ENCODE assay signal across 9 cellular contexts in genomic region chr10:36534471-36535002, GRCh38.
DNase-seq lines count a peak whose midpoint lies in the region; ATAC-seq, FAIRE-seq and TF ChIP-seq lines count a peak whose summit lies in the region.
"Had no signal": no experiment of that assay in that cellular context is flagged by ENCODE, and none has a peak within 500 bp of the region (broad histone marks: within the 10 kb centered on the region; RNA-seq: fewer than 3 reads in every experiment).

No MANE protein-coding gene starts in this region.

- CTCF ChIA-PET in RWPE1 (lab: Yijun Ruan, JAX): interaction anchor here (0.6 to 0.7 kb wide), 2 partner anchors 191 to 394 kb away, joined by 3 read pairs; no protein-coding TSS in a partner anchor

- H3K27ac ChIP-seq in RWPE1: peak overlapping the region; percentile 56; the same call in 1 of the 2 replicates
- H3K27ac ChIP-seq: VCaP had no signal

- peak; percentile 81 for ATAC-seq in GM19023 (IDR thresholded peaks at IDR 0.05; ENCODE audit: unreplicated experiment)
- ATAC-seq in HG03064 (IDR thresholded peaks at IDR 0.05; ENCODE audit: low read depth, unreplicated experiment): peak; percentile 100

- POLR2A ChIA-PET in RWPE1 (lab: Yijun Ruan, JAX; ENCODE audit: low non-redundant PET): no interaction called here

- no peak for FAIRE-seq in frontal cortex (lab: Jason Lieb, UNC)

- DNase-seq in RWPE1 (ENCODE audit: low spot score) (peak; percentile 90), kidney glomerular epithelial cell (lab: John Stamatoyannopoulos, UW) (peak; percentile 81), frontal cortex (ENCODE audit: low spot score in 2 of 2) (no peak), NCI-H1417 (lab: John Stamatoyannopoulos, UW) (no peak), NCI-H2227 treated with DMSO at 0.1 percent for 48 hours (lab: John Stamatoyannopoulos, UW) (no peak), C1 segment of cervical spinal cord (lab: John Stamatoyannopoulos, UW) (no peak)

- TF ChIP-seq CTCF in RWPE1 (conservative IDR thresholded peaks at IDR 0.05; ENCODE audit: low read depth): no peak

Comparison
In these comparisons a context has a peak if more than half of its experiments do, and no peak if none do; other contexts are left out.
1. DNase-seq: peak in RWPE1 (single experiment) and kidney glomerular epithelial cell (single experiment); none in frontal cortex (0 of 2), NCI-H1417 (0 of 3), NCI-H2227 treated with DMSO at 0.1 percent for 48 hours (single experiment) and C1 segment of cervical spinal cord (0 of 14).